Comparison of ENCODE assay signal across 1 cellular context in genomic region chr9:126303488-126303887, GRCh38.
A peak's percentile ranks its signal among the peaks of the same experiment; 100 is the strongest.
TF ChIP-seq lines count a peak whose summit lies in the region.

No MANE protein-coding gene starts in this region.

TF ChIP-seq in HepG2, 621 proteins besides CTCF, POLR2A, EP300 and RAD21 (continued from another document):
- peak; percentile 97 for TF ChIP-seq PRDM10 (CRISPR knock-in tag; IDR thresholded peaks at IDR 0.05; ENCODE audit: low read depth)
- TF ChIP-seq HCFC1 (IDR thresholded peaks at IDR 0.05; ENCODE audit: low read depth, low read length), result peak; percentile 45; the same call in 1 of the 2 replicates
- TF ChIP-seq HMG20B (CRISPR knock-in tag; conservative IDR thresholded peaks at IDR 0.05), result no peak
- TF ChIP-seq NONO (IDR thresholded peaks at IDR 0.05), result no peak
- no peak for TF ChIP-seq NONO (CRISPR knock-in tag; conservative IDR thresholded peaks at IDR 0.05)
- TF ChIP-seq ZFY (CRISPR knock-in tag; IDR thresholded peaks at IDR 0.05), result peak; percentile 65
- TF ChIP-seq THAP11 (CRISPR knock-in tag; IDR thresholded peaks at IDR 0.05), result peak; percentile 93
- TF ChIP-seq ZNF362 (CRISPR knock-in tag; IDR thresholded peaks at IDR 0.05; ENCODE audit: borderline replicate concordance), result no peak
- TF ChIP-seq BRD4 (CRISPR knock-in tag; IDR thresholded peaks at IDR 0.05), result no peak
- TF ChIP-seq ZNF296 (CRISPR knock-in tag; conservative IDR thresholded peaks at IDR 0.05), result no peak
- TF ChIP-seq ZNF143 (CRISPR knock-in tag; IDR thresholded peaks at IDR 0.05), result peak; percentile 84
- TF ChIP-seq U2AF2 (IDR thresholded peaks at IDR 0.05; ENCODE audit: low read depth, low read length), result no peak
- no peak for TF ChIP-seq ZNF556 (CRISPR knock-in tag; IDR thresholded peaks at IDR 0.05; ENCODE audit: borderline replicate concordance)
- TF ChIP-seq ZSCAN30 (CRISPR knock-in tag; IDR thresholded peaks at IDR 0.05), result no peak
- TF ChIP-seq HDAC6 (IDR thresholded peaks at IDR 0.05; ENCODE audit: low read depth, low read length), result no peak
